Comparison of ENCODE assay signal across 2 cellular contexts in genomic region chr15:64191971-64192830, GRCh38.
TF ChIP-seq lines count a peak whose summit lies in the region.

No MANE protein-coding gene starts in this region.

TF ChIP-seq in K562, 482 proteins besides CTCF, POLR2A, EP300 and RAD21 (continued from another document):
- TF ChIP-seq ATF3 (IDR thresholded peaks at IDR 0.05) (peak; percentile 63), ATF3 (CRISPR knock-in tag; conservative IDR thresholded peaks at IDR 0.05) (no peak), SPI1 (IDR thresholded peaks at IDR 0.05; ENCODE audit: borderline replicate concordance, low read depth, low read length) (no peak), SMARCE1 (IDR thresholded peaks at IDR 0.05) (no peak), TAF15 (IDR thresholded peaks at IDR 0.05; ENCODE audit: low read depth, low read length) (no peak), CEBPG (CRISPR knock-in tag; IDR thresholded peaks at IDR 0.05) (no peak), CEBPG (tag; conservative IDR thresholded peaks at IDR 0.05 in 1 of 2, IDR thresholded peaks at IDR 0.05 in 1 of 2) (peak; percentile 61 to 63), SIRT6 (IDR thresholded peaks at IDR 0.05; ENCODE audit: low read depth, low read length) (no peak)
- TF ChIP-seq, protein P1, sequence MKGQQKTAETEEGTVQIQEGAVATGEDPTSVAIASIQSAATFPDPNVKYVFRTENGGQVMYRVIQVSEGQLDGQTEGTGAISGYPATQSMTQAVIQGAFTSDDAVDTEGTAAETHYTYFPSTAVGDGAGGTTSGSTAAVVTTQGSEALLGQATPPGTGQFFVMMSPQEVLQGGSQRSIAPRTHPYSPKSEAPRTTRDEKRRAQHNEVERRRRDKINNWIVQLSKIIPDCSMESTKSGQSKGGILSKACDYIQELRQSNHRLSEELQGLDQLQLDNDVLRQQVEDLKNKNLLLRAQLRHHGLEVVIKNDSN (CRISPR knock-in tag; IDR thresholded peaks at IDR 0.05): no peak

TF ChIP-seq in HEK293T, 16 proteins besides CTCF, POLR2A, EP300 and RAD21 (continued from another document):
- TF ChIP-seq LEF1 (IDR thresholded peaks at IDR 0.05; ENCODE audit: borderline replicate concordance): no peak
- no peak for TF ChIP-seq SUZ12 (IDR thresholded peaks at IDR 0.05)
- TF ChIP-seq ARNT (IDR thresholded peaks at IDR 0.05): no peak
- TF ChIP-seq ELF4 (IDR thresholded peaks at IDR 0.05): no peak
- TF ChIP-seq NFRKB (IDR thresholded peaks at IDR 0.05): no peak
